Comparison of ENCODE assay signal across 28 cellular contexts in genomic region chr14:99781853-99782610, GRCh38. TPM values are rescaled to one million over a fixed set of nuclear protein-coding genes. Genes with fewer than 3 reads are reported as not detected.
"Had no signal": no experiment of that assay in that cellular context is flagged by ENCODE, and none has a peak within 500 bp of the region (broad histone marks: within the 10 kb centered on the region; RNA-seq: fewer than 3 reads in every experiment).

No MANE protein-coding gene starts in this region.

- H3K4me3 Mint-ChIP-seq: activated CD4-positive, alpha-beta T cell treated with anti-CD3 and anti-CD28 coated beads for 36 hours; activated CD4-positive, alpha-beta T cell treated with anti-CD3 and anti-CD28 coated beads, Interleukin-2, amount 10 ng/mL, durations not matched to agents 7 days and 5 days; activated CD8-positive, alpha-beta T cell treated with anti-CD3 and anti-CD28 coated beads, Interleukin-2, amount 10 ng/mL, durations not matched to agents 7 days and 5 days; activated naive CD4-positive, alpha-beta T cell treated with anti-CD3 and anti-CD28 coated beads, Interleukin-2, amount 50 U/mL, for 24 hours; activated naive CD8-positive, alpha-beta T cell treated with anti-CD3 and anti-CD28 coated beads, Interleukin-2, amount 10 ng/mL, durations not matched to agents 7 days and 5 days; activated T-cell treated with anti-CD3 and anti-CD28 coated beads, Interleukin-2, amount 50 U/mL, for 24 hours; central memory CD8-positive, alpha-beta T cell; T-helper 2 cell treated with Interferon-gamma antibody and Interleukin-4, amounts not matched to agents 5 μg/mL and 100 μg/mL, for 36 hours had no signal

- H3K9me3 Mint-ChIP-seq: activated CD4-positive, alpha-beta T cell treated with anti-CD3 and anti-CD28 coated beads, Interleukin-2, amount 10 ng/mL, durations not matched to agents 7 days and 5 days; activated naive CD4-positive, alpha-beta T cell treated with anti-CD3 and anti-CD28 coated beads, Interleukin-2, amount 50 U/mL, for 24 hours; activated T-helper 2 cell treated with anti-CD3 and anti-CD28 coated beads, Interferon-gamma antibody, Interleukin-2, Interleukin-4, amounts not matched to agents 10 μg/mL and 5 μg/mL and 100 μg/mL, durations not matched to agents 14 hours and 24 hours and 36 hours; central memory CD8-positive, alpha-beta T cell had no signal

- H3K36me3 Mint-ChIP-seq: activated naive CD4-positive, alpha-beta T cell treated with anti-CD3 and anti-CD28 coated beads, Interleukin-2, amount 50 U/mL, for 24 hours; activated naive CD8-positive, alpha-beta T cell treated with anti-CD3 and anti-CD28 coated beads, Interleukin-2, amount 10 ng/mL, durations not matched to agents 7 days and 5 days had no signal

- H3K4me3 ChIP-seq: ascending aorta, cardiac muscle cell, SJCRH30, SK-N-MC had no signal

- H3K27ac ChIP-seq: ascending aorta, cardiac muscle cell, SJCRH30, SK-N-MC had no signal

- DNase-seq: activated CD4-positive, alpha-beta T cell treated with anti-CD3 and anti-CD28 coated beads for 36 hours; activated CD4-positive, alpha-beta T cell treated with anti-CD3 and anti-CD28 coated beads, Interleukin-2, amount 10 ng/mL, durations not matched to agents 7 days and 5 days; activated CD4-positive, alpha-beta T cell treated with anti-CD3 and anti-CD28 coated beads, Interleukin-2, amount 50 U/mL, for 48 hours; activated CD8-positive, alpha-beta T cell treated with anti-CD3 and anti-CD28 coated beads, Interleukin-2, amount 10 ng/mL, durations not matched to agents 7 days and 5 days; activated gamma-delta T cell; activated naive CD4-positive, alpha-beta T cell treated with Interleukin-2 at 50 U/mL for 16 hours; activated naive CD8-positive, alpha-beta T cell treated with anti-CD3 and anti-CD28 coated beads, Interleukin-2, amount 10 ng/mL, durations not matched to agents 7 days and 5 days; activated T-cell treated with anti-CD3 and anti-CD28 coated beads, Interleukin-2, amount 50 U/mL, for 24 hours; amygdala; Karpas-422; NCI-H1048; NCI-H1105 treated with DMSO at 0.1 percent for 48 hours; NCI-H1436; NCI-H1694 treated with DMSO at 0.1 percent for 48 hours; NCI-H2029; NCI-H345; NCI-H524 treated with DMSO at 0.1 percent for 48 hours; SHP77; SJCRH30 had no signal

- H3K27ac Mint-ChIP-seq: activated CD4-positive, alpha-beta T cell treated with anti-CD3 and anti-CD28 coated beads for 36 hours; activated CD8-positive, alpha-beta T cell treated with anti-CD3 and anti-CD28 coated beads, Interleukin-2, amount 10 ng/mL, durations not matched to agents 7 days and 5 days; activated naive CD4-positive, alpha-beta T cell treated with anti-CD3 and anti-CD28 coated beads, Interleukin-2, amount 50 U/mL, for 24 hours; activated naive CD8-positive, alpha-beta T cell treated with anti-CD3 and anti-CD28 coated beads, Interleukin-2, amount 10 ng/mL, durations not matched to agents 7 days and 5 days; activated T-cell treated with anti-CD3 and anti-CD28 coated beads, Interleukin-2, amount 50 U/mL, for 24 hours; activated T-helper 2 cell treated with anti-CD3 and anti-CD28 coated beads, Interferon-gamma antibody, Interleukin-2, Interleukin-4, amounts not matched to agents 10 μg/mL and 5 μg/mL and 100 μg/mL, durations not matched to agents 14 hours and 24 hours and 36 hours; T-helper 2 cell treated with Interferon-gamma antibody and Interleukin-4, amounts not matched to agents 5 μg/mL and 100 μg/mL, for 36 hours had no signal

- H3K27me3 ChIP-seq: ascending aorta, SJCRH30 had no signal

- H3K4me1 ChIP-seq: ascending aorta, SJCRH30 had no signal

- H3K36me3 ChIP-seq: ascending aorta, cardiac muscle cell, SJCRH30 had no signal

- ATAC-seq: activated CD4-positive, alpha-beta T cell treated with anti-CD3 and anti-CD28 coated beads for 36 hours; activated CD4-positive, CD25-positive, alpha-beta regulatory T cell treated with anti-CD3 and anti-CD28 coated beads, Interleukin-2, amount 50 U/mL, for 24 hours; activated CD8-positive, alpha-beta T cell treated with anti-CD3 and anti-CD28 coated beads, Interleukin-2, amount 10 ng/mL, durations not matched to agents 7 days and 5 days; Panc1 had no signal

- H3K4me1 Mint-ChIP-seq: activated CD4-positive, alpha-beta T cell treated with anti-CD3 and anti-CD28 coated beads for 36 hours; activated CD4-positive, alpha-beta T cell treated with anti-CD3 and anti-CD28 coated beads, Interleukin-2, amount 10 ng/mL, durations not matched to agents 7 days and 5 days; activated naive CD4-positive, alpha-beta T cell treated with anti-CD3 and anti-CD28 coated beads, Interleukin-2, amount 50 U/mL, for 24 hours; activated naive CD8-positive, alpha-beta T cell treated with anti-CD3 and anti-CD28 coated beads, Interleukin-2, amount 10 ng/mL, durations not matched to agents 7 days and 5 days; central memory CD8-positive, alpha-beta T cell had no signal

RNA-seq across cellular contexts. Expression of gene EML1, which starts 11.2 kb away (rescaled TPM):
- total RNA-seq: activated CD8-positive, alpha-beta T cell treated with anti-CD3 and anti-CD28 coated beads, Interleukin-2, amount 10 ng/mL, durations not matched to agents 7 days and 5 days had no signal
